21 cellular contexts compared by ENCODE assay signal in the genomic region with DNA sequence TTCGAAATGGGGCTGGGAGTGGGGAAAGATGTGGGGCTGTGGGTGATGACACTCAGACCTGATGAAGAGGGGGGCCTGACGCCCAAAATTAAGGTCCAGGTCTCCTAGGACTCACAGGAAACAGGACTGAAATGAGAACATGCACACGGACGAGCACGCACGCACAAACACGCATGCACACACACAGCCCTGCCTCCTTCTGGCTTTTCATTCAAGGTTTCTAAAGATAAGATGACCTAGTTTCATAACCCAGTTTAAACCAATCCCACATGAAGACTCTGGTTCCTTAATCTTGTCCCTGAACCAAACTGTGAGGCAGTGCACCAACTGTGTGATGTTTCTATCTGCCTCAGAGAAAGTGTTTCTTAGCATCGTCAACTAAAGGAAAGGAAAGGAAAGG.
"Had no signal": no experiment of that assay in that cellular context is flagged by ENCODE, and none has a peak within 500 bp of the region (broad histone marks: within the 10 kb centered on the region; RNA-seq: fewer than 3 reads in every experiment).

No MANE protein-coding gene starts in this region.

- H3K4me1 Mint-ChIP-seq: activated B cell treated with CpG ODN at 0.5 μM for 24 hours; activated naive CD8-positive, alpha-beta T cell treated with anti-CD3 and anti-CD28 coated beads, Interleukin-2, amount 10 ng/mL, durations not matched to agents 7 days and 5 days; neural crest cell; T-helper 17 cell had no signal

- H3K27me3 Mint-ChIP-seq: activated B cell treated with CpG ODN at 0.5 μM for 24 hours had no signal

- H3K4me3 Mint-ChIP-seq: activated B cell treated with CpG ODN at 0.5 μM for 24 hours; activated CD4-positive, alpha-beta memory T cell treated with anti-CD3 and anti-CD28 coated beads for 36 hours; activated naive CD8-positive, alpha-beta T cell treated with anti-CD3 and anti-CD28 coated beads, Interleukin-2, amount 10 ng/mL, durations not matched to agents 7 days and 5 days; dendritic cell treated with granulocyte-macrophage colony-stimulating factor and Interleukin-4, amounts not matched to agents 40 ng/mL and 50 ng/mL, for 4 days; neural crest cell; T-helper 17 cell had no signal

- H3K9me3 ChIP-seq: left lung, upper lobe of left lung had no signal

- H3K4me3 ChIP-seq: left lung, upper lobe of left lung had no signal

- H3K36me3 Mint-ChIP-seq: activated CD4-positive, alpha-beta memory T cell treated with anti-CD3 and anti-CD28 coated beads for 36 hours; activated naive CD8-positive, alpha-beta T cell treated with anti-CD3 and anti-CD28 coated beads, Interleukin-2, amount 10 ng/mL, durations not matched to agents 7 days and 5 days had no signal

- DNase-seq: activated B cell treated with CpG ODN at 0.5 μM for 24 hours; activated CD4-positive, alpha-beta memory T cell treated with anti-CD3 and anti-CD28 coated beads for 36 hours; activated CD4-positive, alpha-beta T cell treated with anti-CD3 and anti-CD28 coated beads for 48 hours; activated naive CD4-positive, alpha-beta T cell treated with Interleukin-2 at 50 U/mL for 16 hours; activated naive CD8-positive, alpha-beta T cell treated with anti-CD3 and anti-CD28 coated beads, Interleukin-2, amount 10 ng/mL, durations not matched to agents 7 days and 5 days; activated T-cell treated with anti-CD3 and anti-CD28 coated beads, Interleukin-2, amount 50 U/mL, for 48 hours; amygdala; effector CD4-positive, alpha-beta T cell; erythroblast; left lung; mammary epithelial cell; occipital lobe; retina; stimulated activated CD4-positive, alpha-beta T cell treated with anti-CD3 and anti-CD28 coated beads, Interleukin-12 subunit alpha, Interleukin-12 subunit beta, amount 100 ng/mL, for 4 hours; stimulated activated CD4-positive, alpha-beta T cell treated with anti-CD3 and anti-CD28 coated beads, Interleukin-4, amount 100 ng/mL, for 4 hours; stimulated activated naive CD8-positive, alpha-beta T cell treated with anti-CD3 and anti-CD28 coated beads, Interleukin-15, Interleukin-2, amounts not matched to agents 100 U/mL and 50 U/mL, for 24 hours; SW 1271; T-helper 17 cell; upper lobe of left lung had no signal

- H3K27ac ChIP-seq: left lung, upper lobe of left lung had no signal

- H3K27ac Mint-ChIP-seq: activated B cell treated with CpG ODN at 0.5 μM for 24 hours; activated CD4-positive, alpha-beta memory T cell treated with anti-CD3 and anti-CD28 coated beads for 36 hours; activated naive CD8-positive, alpha-beta T cell treated with anti-CD3 and anti-CD28 coated beads, Interleukin-2, amount 10 ng/mL, durations not matched to agents 7 days and 5 days; dendritic cell treated with granulocyte-macrophage colony-stimulating factor and Interleukin-4, amounts not matched to agents 40 ng/mL and 50 ng/mL, for 4 days; T-helper 17 cell had no signal

- H3K4me1 ChIP-seq: left lung, upper lobe of left lung had no signal

- H3K9me3 Mint-ChIP-seq: activated B cell treated with CpG ODN at 0.5 μM for 24 hours; activated CD4-positive, alpha-beta memory T cell treated with anti-CD3 and anti-CD28 coated beads for 36 hours; activated naive CD8-positive, alpha-beta T cell treated with anti-CD3 and anti-CD28 coated beads, Interleukin-2, amount 10 ng/mL, durations not matched to agents 7 days and 5 days; dendritic cell treated with granulocyte-macrophage colony-stimulating factor and Interleukin-4, amounts not matched to agents 40 ng/mL and 50 ng/mL, for 4 days had no signal

- H3K36me3 ChIP-seq: left lung, upper lobe of left lung had no signal

- H3K27me3 ChIP-seq: left lung, upper lobe of left lung had no signal

- ATAC-seq: left lung; stimulated activated naive CD8-positive, alpha-beta T cell treated with anti-CD3 and anti-CD28 coated beads, Interleukin-15, Interleukin-2, amounts not matched to agents 100 U/mL and 50 U/mL, for 24 hours; T-helper 17 cell had no signal
